ENCODE assay signal across 36 cellular contexts in the genomic region with DNA sequence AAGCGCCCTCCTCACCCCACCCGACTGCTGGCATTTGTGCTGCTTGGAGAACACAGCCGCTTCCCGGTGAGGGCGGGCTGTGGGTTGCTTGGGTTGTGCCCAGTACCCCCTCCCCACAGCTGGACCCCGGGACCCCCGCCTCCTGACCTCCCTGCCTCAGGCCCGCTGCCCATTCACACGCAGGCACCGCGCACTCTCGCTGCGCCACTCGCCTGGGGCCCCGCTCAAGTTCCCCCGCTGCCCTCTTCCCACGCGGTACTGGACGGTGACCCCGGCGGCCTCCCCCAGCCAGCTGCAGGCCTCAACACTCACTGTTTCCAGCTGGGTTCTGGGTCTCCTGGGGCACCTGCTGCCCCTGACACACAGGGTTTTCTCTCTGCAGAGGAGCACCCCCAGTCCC. TPM values are rescaled to one million over a fixed set of nuclear protein-coding genes. Genes with fewer than 3 reads are reported as not detected.
"Had no signal": no experiment of that assay in that cellular context is flagged by ENCODE, and none has a peak within 500 bp of the region (broad histone marks: within the 10 kb centered on the region; RNA-seq: fewer than 3 reads in every experiment).

No MANE protein-coding gene starts in this region.

- H3K4me3 Mint-ChIP-seq: activated B cell treated with CpG ODN at 0.5 μM for 24 hours; activated CD8-positive, alpha-beta memory T cell treated with anti-CD3 and anti-CD28 coated beads, Interleukin-2, amount 10 ng/mL, durations not matched to agents 7 days and 5 days; activated CD8-positive, alpha-beta T cell treated with anti-CD3 and anti-CD28 coated beads, Interleukin-2, amount 10 ng/mL, durations not matched to agents 7 days and 5 days; activated naive CD4-positive, alpha-beta T cell treated with anti-CD3 and anti-CD28 coated beads for 36 hours; activated naive CD4-positive, alpha-beta T cell treated with anti-CD3 and anti-CD28 coated beads, Interleukin-2, amount 50 U/mL, for 24 hours; activated naive CD8-positive, alpha-beta T cell treated with anti-CD3 and anti-CD28 coated beads for 36 hours; activated naive CD8-positive, alpha-beta T cell treated with anti-CD3 and anti-CD28 coated beads, Interleukin-2, amount 50 U/mL, for 24 hours; activated T-helper 1 cell treated with anti-CD3 and anti-CD28 coated beads, Interleukin-12 subunit alpha, Interleukin-12 subunit beta, Interleukin-2, Interleukin-4 antibody, amounts not matched to agents 30 ng/mL and 10 ng/mL and 1 ng/mL, durations not matched to agents 14 hours and 24 hours and 36 hours; effector memory CD8-positive, alpha-beta T cell; T-helper 2 cell treated with Interferon-gamma antibody and Interleukin-4, amounts not matched to agents 5 μg/mL and 100 μg/mL, for 36 hours had no signal

- H3K27me3 Mint-ChIP-seq: activated B cell treated with CpG ODN at 0.5 μM for 24 hours; activated CD8-positive, alpha-beta memory T cell treated with anti-CD3 and anti-CD28 coated beads, Interleukin-2, amount 10 ng/mL, durations not matched to agents 7 days and 5 days; activated naive CD4-positive, alpha-beta T cell treated with anti-CD3 and anti-CD28 coated beads, Interleukin-2, amount 50 U/mL, for 24 hours; activated naive CD8-positive, alpha-beta T cell treated with anti-CD3 and anti-CD28 coated beads for 36 hours; activated naive CD8-positive, alpha-beta T cell treated with anti-CD3 and anti-CD28 coated beads, Interleukin-2, amount 50 U/mL, for 24 hours; effector memory CD8-positive, alpha-beta T cell; T-helper 17 cell had no signal

- FAIRE-seq: colon had no signal

- DNase-seq: activated B cell treated with CpG ODN at 0.5 μM for 24 hours; activated CD4-positive, alpha-beta T cell treated with anti-CD3 and anti-CD28 coated beads for 48 hours; activated CD4-positive, alpha-beta T cell treated with anti-CD3 and anti-CD28 coated beads, Interleukin-2, amount 50 U/mL, for 1 hour; activated CD4-positive, alpha-beta T cell treated with anti-CD3 and anti-CD28 coated beads, Interleukin-2, amount 50 U/mL, for 48 hours; activated CD8-positive, alpha-beta memory T cell treated with anti-CD3 and anti-CD28 coated beads, Interleukin-2, amount 10 ng/mL, durations not matched to agents 7 days and 5 days; activated CD8-positive, alpha-beta memory T cell treated with anti-CD3 and anti-CD28 coated beads, Interleukin-2, amount 50 U/mL, for 4 hours; activated CD8-positive, alpha-beta T cell treated with anti-CD3 and anti-CD28 coated beads, Interleukin-2, amount 10 ng/mL, durations not matched to agents 7 days and 5 days; activated effector memory CD4-positive, alpha-beta T cell treated with anti-CD3 and anti-CD28 coated beads, Interleukin-2, amount 50 U/mL, for 16 hours; activated naive CD4-positive, alpha-beta T cell treated with anti-CD3 and anti-CD28 coated beads for 36 hours; activated naive CD8-positive, alpha-beta T cell treated with anti-CD3 and anti-CD28 coated beads for 36 hours; activated naive CD8-positive, alpha-beta T cell treated with anti-CD3 and anti-CD28 coated beads, Interleukin-2, amount 50 U/mL, for 24 hours; activated T-cell treated with anti-CD3 and anti-CD28 coated beads, Interleukin-2, amount 50 U/mL, for 1 hour; activated T-cell treated with anti-CD3 and anti-CD28 coated beads, Interleukin-2, amount 50 U/mL, for 48 hours; adrenal gland; amygdala; aorta; body of pancreas; caudate nucleus; cortex of kidney; dermis blood vessel endothelial cell; effector CD4-positive, alpha-beta T cell; effector memory CD8-positive, alpha-beta T cell; erythroblast; foreskin keratinocyte; gastrocnemius medialis; glutamatergic neuron; T-helper 1 cell; T-helper 17 cell; T1000; WERI-Rb-1 had no signal

- H3K27ac ChIP-seq: body of pancreas, esophagus muscularis mucosa, foreskin keratinocyte, gastrocnemius medialis, WERI-Rb-1 had no signal

- H3K27ac Mint-ChIP-seq: activated B cell treated with CpG ODN at 0.5 μM for 24 hours; activated CD8-positive, alpha-beta memory T cell treated with anti-CD3 and anti-CD28 coated beads, Interleukin-2, amount 10 ng/mL, durations not matched to agents 7 days and 5 days; activated CD8-positive, alpha-beta T cell treated with anti-CD3 and anti-CD28 coated beads, Interleukin-2, amount 10 ng/mL, durations not matched to agents 7 days and 5 days; activated naive CD4-positive, alpha-beta T cell treated with anti-CD3 and anti-CD28 coated beads for 36 hours; activated naive CD4-positive, alpha-beta T cell treated with anti-CD3 and anti-CD28 coated beads, Interleukin-2, amount 50 U/mL, for 24 hours; activated naive CD8-positive, alpha-beta T cell treated with anti-CD3 and anti-CD28 coated beads for 36 hours; activated naive CD8-positive, alpha-beta T cell treated with anti-CD3 and anti-CD28 coated beads, Interleukin-2, amount 50 U/mL, for 24 hours; activated T-helper 1 cell treated with anti-CD3 and anti-CD28 coated beads, Interleukin-12 subunit alpha, Interleukin-12 subunit beta, Interleukin-2, Interleukin-4 antibody, amounts not matched to agents 30 ng/mL and 10 ng/mL and 1 ng/mL, durations not matched to agents 14 hours and 24 hours and 36 hours; activated T-helper 2 cell treated with anti-CD3 and anti-CD28 coated beads, Interferon-gamma antibody, Interleukin-2, Interleukin-4, amounts not matched to agents 10 μg/mL and 5 μg/mL and 100 μg/mL, durations not matched to agents 14 hours and 24 hours and 36 hours; T-helper 17 cell; T-helper 2 cell treated with Interferon-gamma antibody and Interleukin-4, amounts not matched to agents 5 μg/mL and 100 μg/mL, for 36 hours had no signal

- H3K4me1 ChIP-seq: foreskin keratinocyte, gastrocnemius medialis had no signal

- H3K4me3 ChIP-seq: adrenal gland, body of pancreas, esophagus muscularis mucosa, gastrocnemius medialis had no signal

- H3K27me3 ChIP-seq: adrenal gland, body of pancreas, esophagus muscularis mucosa, foreskin keratinocyte, gastrocnemius medialis had no signal

- H3K9me3 Mint-ChIP-seq: activated B cell treated with CpG ODN at 0.5 μM for 24 hours; activated naive CD4-positive, alpha-beta T cell treated with anti-CD3 and anti-CD28 coated beads for 36 hours; activated naive CD4-positive, alpha-beta T cell treated with anti-CD3 and anti-CD28 coated beads, Interleukin-2, amount 50 U/mL, for 24 hours; activated naive CD8-positive, alpha-beta T cell treated with anti-CD3 and anti-CD28 coated beads for 36 hours; activated naive CD8-positive, alpha-beta T cell treated with anti-CD3 and anti-CD28 coated beads, Interleukin-2, amount 50 U/mL, for 24 hours; activated T-helper 1 cell treated with anti-CD3 and anti-CD28 coated beads, Interleukin-12 subunit alpha, Interleukin-12 subunit beta, Interleukin-2, Interleukin-4 antibody, amounts not matched to agents 30 ng/mL and 10 ng/mL and 1 ng/mL, durations not matched to agents 14 hours and 24 hours and 36 hours; activated T-helper 2 cell treated with anti-CD3 and anti-CD28 coated beads, Interferon-gamma antibody, Interleukin-2, Interleukin-4, amounts not matched to agents 10 μg/mL and 5 μg/mL and 100 μg/mL, durations not matched to agents 14 hours and 24 hours and 36 hours; effector memory CD8-positive, alpha-beta T cell; T-helper 2 cell treated with Interferon-gamma antibody and Interleukin-4, amounts not matched to agents 5 μg/mL and 100 μg/mL, for 36 hours had no signal

- H3K9me3 ChIP-seq: adrenal gland, body of pancreas, esophagus muscularis mucosa, gastrocnemius medialis had no signal

RNA-seq across cellular contexts. Expression of a gene that starts 36.5 kb away (rescaled TPM):
- total RNA-seq: activated CD8-positive, alpha-beta T cell treated with anti-CD3 and anti-CD28 coated beads, Interleukin-2, amount 10 ng/mL, durations not matched to agents 7 days and 5 days; activated T-helper 1 cell treated with anti-CD3 and anti-CD28 coated beads, Interleukin-12 subunit alpha, Interleukin-12 subunit beta, Interleukin-2, Interleukin-4 antibody, amounts not matched to agents 30 ng/mL and 10 ng/mL and 1 ng/mL, durations not matched to agents 14 hours and 24 hours and 36 hours; body of pancreas; esophagus muscularis mucosa; foreskin keratinocyte had no signal
